ENCODE assay signal across 1 cellular context in the genomic region with DNA sequence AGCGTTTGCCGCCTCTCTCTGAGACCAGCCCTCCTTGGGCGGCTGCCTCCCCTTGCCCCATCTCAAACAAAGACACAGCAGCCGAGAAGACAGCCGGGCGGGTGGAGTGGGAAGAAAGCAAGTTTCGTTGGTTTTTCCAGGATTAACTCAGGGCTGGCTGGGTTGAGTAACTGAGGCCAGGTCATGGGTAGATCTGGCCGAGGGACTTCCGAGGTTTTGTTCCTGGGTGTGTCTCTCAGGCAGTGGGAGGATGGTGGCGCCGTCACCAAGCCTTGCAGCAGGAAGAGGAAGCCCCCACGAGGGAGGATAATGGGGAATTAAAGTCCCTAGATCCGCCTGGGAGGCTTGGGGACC.
TF ChIP-seq lines count a peak whose summit lies in the region.

No MANE protein-coding gene starts in this region.

TF ChIP-seq in GM23338, 12 proteins besides CTCF, POLR2A, EP300 and RAD21:
- no peak for TF ChIP-seq CREB1 (CRISPR knock-in tag; IDR thresholded peaks at IDR 0.05; ENCODE audit: low read depth)
- no peak for TF ChIP-seq STAT1 (IDR thresholded peaks at IDR 0.05; ENCODE audit: unreplicated experiment)
- no peak for TF ChIP-seq POLR2AphosphoS5 (IDR thresholded peaks at IDR 0.05; ENCODE audit: low read depth)
- no peak for TF ChIP-seq JUNB (IDR thresholded peaks at IDR 0.05; ENCODE audit: unreplicated experiment)
- no peak for TF ChIP-seq EZH2 (IDR thresholded peaks at IDR 0.05; ENCODE audit: low read depth, unreplicated experiment)
- no peak for TF ChIP-seq EZH2phosphoT487 (IDR thresholded peaks at IDR 0.05; ENCODE audit: unreplicated experiment)
- TF ChIP-seq ZNF462 (CRISPR knock-in tag; IDR thresholded peaks at IDR 0.05) = no peak
- no peak for TF ChIP-seq NANOG (IDR thresholded peaks at IDR 0.05; ENCODE audit: borderline replicate concordance)
- no peak for TF ChIP-seq ZNF114 (CRISPR knock-in tag; IDR thresholded peaks at IDR 0.05)
- TF ChIP-seq REST (IDR thresholded peaks at IDR 0.05; ENCODE audit: unreplicated experiment) = no peak
- TF ChIP-seq, protein P1, sequence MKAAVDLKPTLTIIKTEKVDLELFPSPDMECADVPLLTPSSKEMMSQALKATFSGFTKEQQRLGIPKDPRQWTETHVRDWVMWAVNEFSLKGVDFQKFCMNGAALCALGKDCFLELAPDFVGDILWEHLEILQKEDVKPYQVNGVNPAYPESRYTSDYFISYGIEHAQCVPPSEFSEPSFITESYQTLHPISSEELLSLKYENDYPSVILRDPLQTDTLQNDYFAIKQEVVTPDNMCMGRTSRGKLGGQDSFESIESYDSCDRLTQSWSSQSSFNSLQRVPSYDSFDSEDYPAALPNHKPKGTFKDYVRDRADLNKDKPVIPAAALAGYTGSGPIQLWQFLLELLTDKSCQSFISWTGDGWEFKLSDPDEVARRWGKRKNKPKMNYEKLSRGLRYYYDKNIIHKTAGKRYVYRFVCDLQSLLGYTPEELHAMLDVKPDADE (IDR thresholded peaks at IDR 0.05) = no peak
- TF ChIP-seq ZNF331 (CRISPR knock-in tag; IDR thresholded peaks at IDR 0.05; ENCODE audit: low read depth) = no peak
